ENCODE assay signal across 14 cellular contexts in the genomic region with DNA sequence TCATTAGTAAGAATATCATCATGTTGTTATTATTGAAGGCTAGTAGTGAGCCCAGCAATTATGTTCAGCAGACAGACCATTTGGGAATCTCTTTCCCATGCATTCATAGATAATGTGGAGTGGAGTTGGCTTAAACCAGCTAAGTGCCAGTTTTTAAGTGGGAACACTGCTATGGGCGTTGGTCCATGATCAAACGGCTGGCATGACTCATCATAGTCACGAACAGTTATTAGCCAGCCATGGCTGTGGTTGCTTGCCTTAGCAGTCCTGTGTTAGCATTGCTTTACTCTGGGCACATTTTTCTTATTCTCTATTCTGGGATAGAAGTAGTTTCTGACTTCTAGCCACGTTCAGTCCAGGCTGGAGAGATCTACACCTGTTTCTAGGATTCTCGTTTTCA. TPM values are rescaled to one million over a fixed set of nuclear protein-coding genes. Genes with fewer than 3 reads are reported as not detected.
DNase-seq lines count a peak whose midpoint lies in the region; ATAC-seq and TF ChIP-seq lines count a peak whose summit lies in the region.
"Had no signal": no experiment of that assay in that cellular context is flagged by ENCODE, and none has a peak within 500 bp of the region (broad histone marks: within the 10 kb centered on the region; RNA-seq: fewer than 3 reads in every experiment).

No MANE protein-coding gene starts in this region.

- peaks cover 73% of the 10 kb centered on the region for H3K36me3 ChIP-seq in brain microvascular endothelial cell (replicated peaks)

- DNase-seq in CD1c-positive myeloid dendritic cell (ENCODE audit: extremely low spot score) (peak; percentile 57), LHCN-M2 (ENCODE audit: low read depth) (peak; percentile 95), brain microvascular endothelial cell (peak; percentile 76), kidney glomerular epithelial cell (lab: John Stamatoyannopoulos, UW) (peak; percentile 7), KBM-7 (no peak), DMS153 (lab: John Stamatoyannopoulos, UW) (no peak)
- no peak for DNase-seq in central memory CD4-positive, alpha-beta T cell
- DNase-seq: activated B cell treated with CpG ODN at 0.5 μM for 24 hours; head of caudate nucleus; naive thymus-derived CD4-positive, alpha-beta T cell; NCI-H774 had no signal

- no peak for ATAC-seq in HG03139 (IDR thresholded peaks at IDR 0.05; ENCODE audit: unreplicated experiment)
- ATAC-seq: K562; naive thymus-derived CD4-positive, alpha-beta T cell had no signal

- TF ChIP-seq CTCF in brain microvascular endothelial cell (IDR thresholded peaks at IDR 0.05; ENCODE audit: low read depth, low read length, missing control alignments): no peak

- peak overlapping the region; percentile 39 for H3K27ac ChIP-seq in brain microvascular endothelial cell

- in situ Hi-C loops in brain microvascular endothelial cell (cut with HindIII; ENCODE audit: low pct_ligation_motif_present, low sequenced_read_pairs) (no loop called here), KBM-7 (cut with MboI; ENCODE audit: low pct_unique_long_range_greater_than_20kb, low sequenced_read_pairs) (no loop called here)

- H3K4me3 ChIP-seq in brain microvascular endothelial cell (ENCODE audit: low read depth, low read length): no peak overlapping the region
- H3K4me3 ChIP-seq: K562 had no signal

- no peaks in the 10 kb centered on the region for H3K27me3 ChIP-seq in brain microvascular endothelial cell (replicated peaks)

RNA-seq across cellular contexts. Expression of gene EIF4E2, which starts 17.7 kb away (rescaled TPM):
- total RNA-seq in LHCN-M2 (2014; rRNA removed): 61.4 and 61.8 TPM in 2 replicates
- polyA plus RNA-seq in LHCN-M2 (2012): 109 TPM

RNA-seq across cellular contexts. Expression of gene TIGD1, which starts 17.8 kb away (rescaled TPM):
- 5.0 and 5.1 TPM in 2 replicates for total RNA-seq in LHCN-M2 (2014; rRNA removed)
- 1.6 TPM for polyA plus RNA-seq in LHCN-M2 (2012)

RNA-seq across cellular contexts. Expression of gene CHRNG, which starts 28.7 kb away (rescaled TPM):
- total RNA-seq in LHCN-M2 (2014; rRNA removed): 0.83 and 5.5 TPM in 2 replicates
- polyA plus RNA-seq in LHCN-M2 (2012): 0.52 TPM
- total RNA-seq: activated B cell treated with CpG ODN at 0.5 μM for 24 hours; K562; naive thymus-derived CD4-positive, alpha-beta T cell had no signal
- polyA plus RNA-seq: K562, urinary bladder had no signal

RNA-seq across cellular contexts. Expression of gene CHRND, which starts 42.2 kb away (rescaled TPM):
- 1.1 and 7.1 TPM in 2 replicates for total RNA-seq in LHCN-M2 (2014; rRNA removed)
- polyA plus RNA-seq in LHCN-M2 (2012): 0.43 TPM
- total RNA-seq: activated B cell treated with CpG ODN at 0.5 μM for 24 hours; K562; naive thymus-derived CD4-positive, alpha-beta T cell had no signal
- polyA plus RNA-seq: K562, urinary bladder had no signal

RNA-seq across cellular contexts. Expression of gene PRSS56, which starts 48.0 kb away (rescaled TPM):
- 0.40 and 0.71 TPM in 2 replicates for total RNA-seq in LHCN-M2 (2014; rRNA removed)
- polyA plus RNA-seq in LHCN-M2 (2012): 0.05 TPM
- total RNA-seq: activated B cell treated with CpG ODN at 0.5 μM for 24 hours; K562; naive thymus-derived CD4-positive, alpha-beta T cell; urinary bladder had no signal
- polyA plus RNA-seq: K562; naive thymus-derived CD4-positive, alpha-beta T cell; urinary bladder had no signal

Comparison
In these comparisons a context has a peak if more than half of its experiments do, and no peak if none do; other contexts are left out.
1. DNase-seq: peak in CD1c-positive myeloid dendritic cell (single experiment), LHCN-M2 (single experiment), brain microvascular endothelial cell (single experiment) and kidney glomerular epithelial cell (single experiment); none in central memory CD4-positive, alpha-beta T cell (single experiment), KBM-7 (single experiment) and DMS153 (single experiment).